In genomic region chr10:110803239-110803593, GRCh38 we compare ENCODE assay signal across 9 cellular contexts.
A peak's percentile ranks its signal among the peaks of the same experiment; 100 is the strongest.
DNase-seq lines count a peak whose midpoint lies in the region; ATAC-seq lines count a peak whose summit lies in the region.
"Had no signal": no experiment of that assay in that cellular context is flagged by ENCODE, and none has a peak within 500 bp of the region (broad histone marks: within the 10 kb centered on the region; RNA-seq: fewer than 3 reads in every experiment).

No MANE protein-coding gene starts in this region.

- no peak for DNase-seq in CD4-positive, CD25-positive, alpha-beta regulatory T cell
- DNase-seq in NCI-H748 (lab: John Stamatoyannopoulos, UW; ENCODE audit: unreplicated experiment): no peak
- no peak for DNase-seq in COR-L47 (lab: John Stamatoyannopoulos, UW)
- no peak for DNase-seq in NCI-H187 (lab: John Stamatoyannopoulos, UW)
- no peak for DNase-seq in RPMI8226
- DNase-seq: KG1 had no signal

- H3K36me3 Mint-ChIP-seq in CD4-positive, CD25-positive, alpha-beta regulatory T cell: no peaks in the 10 kb centered on the region

- no peak overlapping the region for H3K4me3 ChIP-seq in CD4-positive, CD25-positive, alpha-beta regulatory T cell (ENCODE audit: low read depth, low read length)

- peaks cover 21% of the 10 kb centered on the region for H3K4me1 ChIP-seq in CD4-positive, CD25-positive, alpha-beta regulatory T cell (ENCODE audit: control insufficient read depth, insufficient read depth, low read length, poor library complexity, severe bottlenecking)

- peaks cover 5% of the 10 kb centered on the region for H3K27me3 Mint-ChIP-seq in CD4-positive, CD25-positive, alpha-beta regulatory T cell

- no peaks in the 10 kb centered on the region for H3K27me3 ChIP-seq in CD4-positive, CD25-positive, alpha-beta regulatory T cell (ENCODE audit: control insufficient read depth, insufficient read depth, low read length)

- H3K9me3 Mint-ChIP-seq in CD4-positive, CD25-positive, alpha-beta regulatory T cell: no peaks in the 10 kb centered on the region

- H3K4me1 Mint-ChIP-seq in CD4-positive, CD25-positive, alpha-beta regulatory T cell: peaks cover 20 to 34% (median 23%) of the 10 kb centered on the region in 4 donors

- H3K9me3 ChIP-seq in CD4-positive, CD25-positive, alpha-beta regulatory T cell (ENCODE audit: control insufficient read depth in 2 of 2, low read length in 2 of 2): no peaks in the 10 kb centered on the region

- H3K27ac ChIP-seq in CD4-positive, CD25-positive, alpha-beta regulatory T cell (ENCODE audit: insufficient read depth, low read length, poor library complexity, severe bottlenecking): no peak overlapping the region

- H3K4me3 Mint-ChIP-seq in CD4-positive, CD25-positive, alpha-beta regulatory T cell: no peak overlapping the region

- H3K27ac Mint-ChIP-seq in CD4-positive, CD25-positive, alpha-beta regulatory T cell: peak overlapping the region in 2 of 3 donors; percentile 38 to 86

- H3K36me3 ChIP-seq in CD4-positive, CD25-positive, alpha-beta regulatory T cell (ENCODE audit: control insufficient read depth, insufficient read depth, low read length): no peaks in the 10 kb centered on the region

- no peak for ATAC-seq in CD4-positive, CD25-positive, alpha-beta regulatory T cell (ENCODE audit: low read depth in 2 of 2)
- ATAC-seq in GM19438 (IDR thresholded peaks at IDR 0.05; ENCODE audit: low read depth, unreplicated experiment) (peak; percentile 40), HG03439 (IDR thresholded peaks at IDR 0.05; ENCODE audit: unreplicated experiment) (peak; percentile 48), esophagus mucosa (peak; percentile 5)

Comparison
In these comparisons a context has a peak if more than half of its experiments do, and no peak if none do; other contexts are left out.
1. ATAC-seq: peak in GM19438 (single experiment), HG03439 (single experiment) and esophagus mucosa (single experiment); none in CD4-positive, CD25-positive, alpha-beta regulatory T cell (0 of 2).